In genomic region chr11:67266424-67267187, GRCh38 we compare ENCODE assay signal across 7 cellular contexts. TPM values are rescaled to one million over a fixed set of nuclear protein-coding genes. Genes with fewer than 3 reads are reported as not detected.
DNase-seq lines count a peak whose midpoint lies in the region; ATAC-seq and TF ChIP-seq lines count a peak whose summit lies in the region.

Gene GRK2 (plus strand): TSS chr11:67266473. CDS start chr11:67266700, 227 bp downstream.

- H3K9me3 Mint-ChIP-seq in immature natural killer cell, result no peaks in the 10 kb centered on the region

- H2AFZ ChIP-seq in OCI-LY7 (ENCODE audit: low read length), result peak within 1 kb of the TSS; percentile 18; the same call in 1 of the 2 replicates

- H4K20me1 ChIP-seq in OCI-LY7 (ENCODE audit: insufficient read depth, low read length), result no peaks in the 10 kb centered on the region

- H3K4me1 Mint-ChIP-seq in immature natural killer cell, result peaks cover 66 to 74% of the 10 kb centered on the region in 2 donors

- peak within 1 kb of the TSS; percentile 97 for H3K4me2 ChIP-seq in OCI-LY7 (ENCODE audit: low read length)

- peak within 1 kb of the TSS; percentile 98 for H3K4me3 Mint-ChIP-seq in immature natural killer cell

- no TSS peak for BruUV-seq in OCI-LY7 (replicated peaks; lab: Mats Ljungman, UMichigan)

- H3K27ac Mint-ChIP-seq in immature natural killer cell, result peak within 1 kb of the TSS; percentile 96 to 99 (median 98)

- H3K79me2 ChIP-seq in OCI-LY7 (ENCODE audit: insufficient read depth, low read depth, low read length), result peaks cover 49% of the 10 kb centered on the region

- peak; percentile 26 for ATAC-seq in HG02885 (IDR thresholded peaks at IDR 0.05; ENCODE audit: poor library complexity, unreplicated experiment)

- CTCF ChIA-PET in OCI-LY7 (lab: Charles Lee; ENCODE audit: unreplicated experiment), result interaction anchor here (0.6 to 1.3 kb wide), 2 partner anchors 9 to 51 kb away, joined by 3 to 4 read pairs; no protein-coding TSS in a partner anchor

- peaks cover 82% of the 10 kb centered on the region for H3K4me1 ChIP-seq in OCI-LY7 (ENCODE audit: insufficient read depth, low read length, poor library complexity, severe bottlenecking)

- no peaks in the 10 kb centered on the region for H3K9me2 ChIP-seq in OCI-LY7 (ENCODE audit: insufficient read depth, low read length)

- H3K27ac ChIP-seq in OCI-LY7 (ENCODE audit: low read depth, low read length, poor library complexity, severe bottlenecking) (peak within 1 kb of the TSS; percentile 98), brain microvascular endothelial cell (no peak within 1 kb of the TSS), skin epidermis (peak within 1 kb of the TSS; percentile 65 to 100 (median 97))

- DNase-seq in GM06990 (ENCODE audit: extremely low read depth, insufficient read length) (no peak), OCI-LY7 (ENCODE audit: low spot score) (peak; percentile 69), brain microvascular endothelial cell (no peak), immature natural killer cell (peak; percentile 35 to 47 (median 45)), cortex of kidney (lab: John Stamatoyannopoulos, UW) (no peak)

- H3K27me3 ChIP-seq in GM06990 (replicated peaks; ENCODE audit: control insufficient read depth, insufficient read depth, low read length), result no peaks in the 10 kb centered on the region
- H3K27me3 ChIP-seq in brain microvascular endothelial cell (replicated peaks), result no peaks in the 10 kb centered on the region

- peaks cover 5% of the 10 kb centered on the region; the same call in 1 of the 2 replicates for H3K36me3 ChIP-seq in GM06990 (ENCODE audit: control insufficient read depth, insufficient read depth, low read length)
- H3K36me3 ChIP-seq in OCI-LY7 (ENCODE audit: insufficient read depth, low read length), result peaks cover 47% of the 10 kb centered on the region
- peaks cover 8% of the 10 kb centered on the region for H3K36me3 ChIP-seq in brain microvascular endothelial cell (replicated peaks)

- H3K27me3 Mint-ChIP-seq in immature natural killer cell (ENCODE audit: low read depth in 3 of 3), result peaks cover 28 to 50% (median 33%) of the 10 kb centered on the region in 3 donors

- intact Hi-C loops in OCI-LY7 (cut with micrococcal nuclease; ENCODE audit: unreplicated experiment), result loop anchor here (1.0 to 5.0 kb wide), 4 partner anchors 51 to 381 kb away; partner anchors contain the start of genes CDK2AP2, KDM2A and PITPNM1

- in situ Hi-C loops in brain microvascular endothelial cell (cut with HindIII; ENCODE audit: low pct_ligation_motif_present, low sequenced_read_pairs), result no loop called here

- no peak for TF ChIP-seq CTCF in GM06990 (IDR thresholded peaks at IDR 0.05; ENCODE audit: insufficient read depth, low read length, poor library complexity, severe bottlenecking)
- no peak for TF ChIP-seq CTCF in OCI-LY7 (conservative IDR thresholded peaks at IDR 0.05; ENCODE audit: low read length)
- no peak for TF ChIP-seq CTCF in brain microvascular endothelial cell (IDR thresholded peaks at IDR 0.05; ENCODE audit: low read depth, low read length, missing control alignments)

- no peaks in the 10 kb centered on the region for H3K9me3 ChIP-seq in OCI-LY7 (ENCODE audit: low read length)

- POLR2A ChIA-PET in OCI-LY7 (lab: Charles Lee), result interaction anchor here (1.1 to 2.4 kb wide), 4 partner anchors 11 to 50 kb away, joined by 4 to 10 read pairs (median 4); no protein-coding TSS in a partner anchor

- peak within 1 kb of the TSS; percentile 93 for H3K4me3 ChIP-seq in GM06990 (replicated peaks; ENCODE audit: low read depth, low read length)
- peak within 1 kb of the TSS; percentile 87 for H3K4me3 ChIP-seq in OCI-LY7 (ENCODE audit: low read depth, low read length, poor library complexity, severe bottlenecking)
- peak within 1 kb of the TSS; percentile 76 for H3K4me3 ChIP-seq in brain microvascular endothelial cell (ENCODE audit: low read depth, low read length)
- H3K4me3 ChIP-seq in skin epidermis, result peak within 1 kb of the TSS; percentile 89 to 99 (median 94)

- peaks cover 4 to 22% (median 12%) of the 10 kb centered on the region in 3 donors for H3K36me3 Mint-ChIP-seq in immature natural killer cell

RNA-seq across cellular contexts. Expression of gene GRK2, which starts in this region (rescaled TPM):
- total RNA-seq in OCI-LY7 (2014; rRNA removed; shearing (Covaris generic)), result 379 and 397 TPM in 2 replicates
- total RNA-seq in OCI-LY7 (2022), result 280 and 373 TPM in 2 replicates
- 10 to 100 TPM; 15.2 to 25.9 (median 22.9) TPM for polyA plus RNA-seq in immature natural killer cell

Comparison
In these comparisons a context has a peak if more than half of its experiments do, and no peak if none do; other contexts are left out.
1. DNase-seq: peak in OCI-LY7 (single experiment) and immature natural killer cell (3 of 3); none in GM06990 (single experiment), brain microvascular endothelial cell (single experiment) and cortex of kidney (single experiment).
2. Peak in every context shown above with its lines, with median percentiles within 50 percentile points of each other: H3K4me3 ChIP-seq.